28 cellular contexts compared by ENCODE assay signal in genomic region chr15:76176059-76176458, GRCh38.
"Had no signal": no experiment of that assay in that cellular context is flagged by ENCODE, and none has a peak within 500 bp of the region (broad histone marks: within the 10 kb centered on the region; RNA-seq: fewer than 3 reads in every experiment).

No MANE protein-coding gene starts in this region.

- H3K4me3 ChIP-seq: coronary artery, esophagus muscularis mucosa, gastroesophageal sphincter had no signal

- H3K27me3 ChIP-seq: brain microvascular endothelial cell had no signal

- DNase-seq: activated B cell treated with CpG ODN at 0.5 μM for 24 hours; activated CD4-positive, alpha-beta T cell treated with anti-CD3 and anti-CD28 coated beads for 48 hours; activated CD4-positive, alpha-beta T cell treated with anti-CD3 and anti-CD28 coated beads, Interleukin-2, amount 50 U/mL, for 1 hour; activated CD4-positive, alpha-beta T cell treated with anti-CD3 and anti-CD28 coated beads, Interleukin-2, amount 50 U/mL, for 48 hours; activated CD8-positive, alpha-beta memory T cell treated with anti-CD3 and anti-CD28 coated beads for 24 hours; activated CD8-positive, alpha-beta T cell treated with anti-CD3 and anti-CD28 coated beads for 36 hours; activated effector memory CD4-positive, alpha-beta T cell treated with Interleukin-2 at 50 U/mL for 16 hours; activated gamma-delta T cell treated with Interleukin-2 at 50 U/mL for 16 hours; activated naive CD4-positive, alpha-beta T cell treated with anti-CD3 and anti-CD28 coated beads, Interleukin-2, amount 50 U/mL, for 16 hours; activated naive CD4-positive, alpha-beta T cell treated with Interleukin-2 at 50 U/mL for 16 hours; activated T-cell treated with anti-CD3 and anti-CD28 coated beads, Interleukin-2, amount 50 U/mL, for 4 hours; amniotic stem cell; anterior cingulate cortex; brain microvascular endothelial cell; dermis blood vessel endothelial cell; effector CD4-positive, alpha-beta T cell; effector memory CD8-positive, alpha-beta T cell; erythroblast; foreskin keratinocyte; T-helper 1 cell; T-helper 17 cell; T1000; WERI-Rb-1 had no signal

- H3K4me1 ChIP-seq: foreskin keratinocyte had no signal

- H3K9me3 ChIP-seq: esophagus muscularis mucosa, gastroesophageal sphincter had no signal

- H3K27ac ChIP-seq: brain microvascular endothelial cell, coronary artery, esophagus muscularis mucosa, foreskin keratinocyte, gastroesophageal sphincter, WERI-Rb-1 had no signal

- H3K36me3 ChIP-seq: brain microvascular endothelial cell, esophagus muscularis mucosa, gastroesophageal sphincter, WERI-Rb-1 had no signal

- ATAC-seq: activated CD4-positive, CD25-positive, alpha-beta regulatory T cell treated with anti-CD3 and anti-CD28 coated beads, Interleukin-2, amount 50 U/mL, for 24 hours; activated CD8-positive, alpha-beta T cell treated with anti-CD3 and anti-CD28 coated beads for 36 hours; activated T-cell treated with anti-CD3 and anti-CD28 coated beads, Interleukin-2, amount 50 U/mL, for 4 hours; activated T-helper 17 cell treated with anti-CD3 and anti-CD28 coated beads, Interleukin-2, amount 50 U/mL, for 72 hours; effector memory CD8-positive, alpha-beta T cell; foreskin keratinocyte; gastroesophageal sphincter; T-helper 17 cell had no signal
